In genomic region chr15:57278439-57278838, GRCh38 we compare ENCODE assay signal across 1 cellular context.
TF ChIP-seq lines count a peak whose summit lies in the region.

No MANE protein-coding gene starts in this region.

TF ChIP-seq in GM23338, 12 proteins besides CTCF, POLR2A, EP300 and RAD21 (continued from another document):
- no peak for TF ChIP-seq REST (IDR thresholded peaks at IDR 0.05; ENCODE audit: unreplicated experiment)
- TF ChIP-seq ETS1 (IDR thresholded peaks at IDR 0.05) = no peak
